ENCODE assay signal across 17 cellular contexts in the genomic region with DNA sequence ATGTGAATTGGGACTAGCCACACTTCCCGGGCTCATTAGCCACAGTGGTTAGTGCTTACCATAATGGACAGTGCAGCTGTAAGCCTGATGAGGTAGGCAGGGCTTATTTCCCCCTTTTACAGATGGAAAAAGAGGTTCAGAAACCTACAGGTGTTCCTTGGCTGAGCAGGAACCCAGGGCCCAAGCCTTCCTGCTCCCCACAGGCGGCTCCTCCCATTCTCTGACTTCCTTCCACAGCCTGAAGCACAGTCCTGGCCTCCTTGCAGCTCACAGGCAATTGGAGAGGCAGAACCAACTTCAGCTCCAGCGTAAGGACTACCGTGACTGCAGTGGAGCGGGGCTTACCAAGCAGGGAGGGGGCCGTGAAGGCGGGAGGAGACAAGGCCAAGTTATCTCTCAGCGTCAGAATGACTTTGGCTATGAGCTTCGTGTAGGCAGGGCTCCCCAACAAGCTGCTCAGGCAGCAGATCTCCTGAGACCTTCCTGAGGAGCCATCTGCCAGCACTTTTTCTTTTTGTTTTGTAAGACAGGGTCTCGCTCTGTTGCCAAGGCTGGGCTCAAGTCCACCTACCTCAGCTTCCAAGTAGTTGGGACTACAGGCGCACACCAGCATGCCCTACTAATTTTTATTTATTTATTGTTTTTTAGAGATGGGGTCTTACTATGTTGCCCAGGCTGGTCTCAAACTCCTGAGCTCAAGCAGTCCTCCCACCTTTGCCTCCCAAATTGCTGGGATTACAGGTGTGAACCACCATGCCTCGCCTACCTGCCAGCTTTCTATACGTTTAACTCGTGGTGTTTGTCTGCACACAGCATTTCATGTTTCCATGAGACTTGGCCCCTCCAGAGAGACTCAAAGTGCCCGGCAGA. TPM values are rescaled to one million over a fixed set of nuclear protein-coding genes. Genes with fewer than 3 reads are reported as not detected.
A peak's percentile ranks its signal among the peaks of the same experiment; 100 is the strongest.
DNase-seq lines count a peak whose midpoint lies in the region; ATAC-seq and TF ChIP-seq lines count a peak whose summit lies in the region.
"Had no signal": no experiment of that assay in that cellular context is flagged by ENCODE, and none has a peak within 500 bp of the region (broad histone marks: within the 10 kb centered on the region; RNA-seq: fewer than 3 reads in every experiment).

No MANE protein-coding gene starts in this region.

- ATAC-seq in activated CD4-positive, alpha-beta T cell treated with anti-CD3 and anti-CD28 coated beads for 36 hours = no peak
- ATAC-seq in stimulated activated memory B cell treated with anti-CD40 and anti-IgM and Interleukin-4, amounts not matched to agents 10 μg/mL and 1 μg/mL and 100 μg/mL, for 72 hours = peak; percentile 61
- ATAC-seq: gastrocnemius medialis had no signal

- POLR2A ChIA-PET in activated CD4-positive, alpha-beta T cell treated with anti-CD3 and anti-CD28 coated beads for 36 hours (lab: Charles Lee) = no interaction called here

- no peak overlapping the region for H3K27ac Mint-ChIP-seq in activated CD4-positive, alpha-beta T cell treated with anti-CD3 and anti-CD28 coated beads, Interleukin-2, amount 10 ng/mL, durations not matched to agents 24 days and 14 days
- H3K27ac Mint-ChIP-seq in activated CD4-positive, alpha-beta T cell treated with anti-CD3 and anti-CD28 coated beads for 36 hours = no peak overlapping the region
- H3K27ac Mint-ChIP-seq in stimulated activated memory B cell treated with anti-CD40 and anti-IgM and Interleukin-4, amounts not matched to agents 10 μg/mL and 1 μg/mL and 100 μg/mL, for 72 hours = no peak overlapping the region
- H3K27ac Mint-ChIP-seq: endodermal cell had no signal

- H3K4me1 Mint-ChIP-seq in activated CD4-positive, alpha-beta T cell treated with anti-CD3 and anti-CD28 coated beads, Interleukin-2, amount 10 ng/mL, durations not matched to agents 24 days and 14 days = peaks cover 29% of the 10 kb centered on the region
- H3K4me1 Mint-ChIP-seq in activated CD4-positive, alpha-beta T cell treated with anti-CD3 and anti-CD28 coated beads for 36 hours = peaks cover 15% of the 10 kb centered on the region
- peaks cover 37% of the 10 kb centered on the region for H3K4me1 Mint-ChIP-seq in stimulated activated memory B cell treated with anti-CD40 and anti-IgM and Interleukin-4, amounts not matched to agents 10 μg/mL and 1 μg/mL and 100 μg/mL, for 72 hours

- no peak overlapping the region for H3K4me3 ChIP-seq in astrocyte of the cerebellum (ENCODE audit: low read depth, low read length)
- H3K4me3 ChIP-seq: gastrocnemius medialis had no signal

- in situ Hi-C loops in astrocyte of the cerebellum (cut with HindIII; ENCODE audit: low sequenced_read_pairs) = loop anchor here (5.0 kb wide), 1 partner anchor 79 kb away; no protein-coding TSS in a partner anchor

- CTCF ChIA-PET in activated CD4-positive, alpha-beta T cell treated with anti-CD3 and anti-CD28 coated beads for 36 hours (lab: Charles Lee) = interaction anchor here (0.6 to 2.4 kb wide), 7 partner anchors 11 to 87 kb away, joined by 4 to 11 read pairs (median 5); no protein-coding TSS in a partner anchor

- no peaks in the 10 kb centered on the region for H3K9me3 Mint-ChIP-seq in activated CD4-positive, alpha-beta T cell treated with anti-CD3 and anti-CD28 coated beads, Interleukin-2, amount 10 ng/mL, durations not matched to agents 24 days and 14 days
- no peaks in the 10 kb centered on the region for H3K9me3 Mint-ChIP-seq in activated CD4-positive, alpha-beta T cell treated with anti-CD3 and anti-CD28 coated beads for 36 hours (ENCODE audit: low read depth)
- H3K9me3 Mint-ChIP-seq in stimulated activated memory B cell treated with anti-CD40 and anti-IgM and Interleukin-4, amounts not matched to agents 10 μg/mL and 1 μg/mL and 100 μg/mL, for 72 hours = no peaks in the 10 kb centered on the region
- H3K9me3 Mint-ChIP-seq: endodermal cell had no signal

- no peak for TF ChIP-seq CTCF in astrocyte of the cerebellum (IDR thresholded peaks at IDR 0.05; ENCODE audit: low read depth, low read length, missing control alignments)

- intact Hi-C loops in activated CD4-positive, alpha-beta T cell treated with anti-CD3 and anti-CD28 coated beads, Interleukin-2, amount 10 ng/mL, durations not matched to agents 24 days and 14 days (cut with micrococcal nuclease) = no loop called here
- intact Hi-C loops in activated CD4-positive, alpha-beta T cell treated with anti-CD3 and anti-CD28 coated beads for 36 hours (cut with DNase I, micrococcal nuclease) = no loop called here

- peak; percentile 68 for DNase-seq in activated CD4-positive, alpha-beta T cell treated with anti-CD3 and anti-CD28 coated beads, Interleukin-2, amount 10 ng/mL, durations not matched to agents 24 days and 14 days
- DNase-seq in activated CD4-positive, alpha-beta T cell treated with anti-CD3 and anti-CD28 coated beads for 36 hours = no peak
- DNase-seq in MV-4-11 (lab: John Stamatoyannopoulos, UW) (peak; percentile 88), astrocyte of the cerebellum (ENCODE audit: low read depth) (peak; percentile 19), NCI-H1930 (lab: John Stamatoyannopoulos, UW) (no peak), NCI-H187 treated with DMSO at 0.1 percent for 48 hours (lab: John Stamatoyannopoulos, UW) (no peak), DMS79 (lab: John Stamatoyannopoulos, UW) (no peak)
- DNase-seq: activated CD4-positive, alpha-beta T cell treated with anti-CD3 and anti-CD28 coated beads for 48 hours; caudate nucleus; COR-L47; endodermal cell; gastrocnemius medialis; HCEC 1CT; NCI-H1048; occipital lobe; stimulated activated naive CD4-positive, alpha-beta T cell treated with Interleukin-2 at 50 U/mL for 16 hours had no signal

- no peaks in the 10 kb centered on the region for H3K27me3 Mint-ChIP-seq in activated CD4-positive, alpha-beta T cell treated with anti-CD3 and anti-CD28 coated beads, Interleukin-2, amount 10 ng/mL, durations not matched to agents 24 days and 14 days
- H3K27me3 Mint-ChIP-seq in activated CD4-positive, alpha-beta T cell treated with anti-CD3 and anti-CD28 coated beads for 36 hours = no peaks in the 10 kb centered on the region
- H3K27me3 Mint-ChIP-seq in stimulated activated memory B cell treated with anti-CD40 and anti-IgM and Interleukin-4, amounts not matched to agents 10 μg/mL and 1 μg/mL and 100 μg/mL, for 72 hours = no peaks in the 10 kb centered on the region

- no peak overlapping the region for H3K4me3 Mint-ChIP-seq in activated CD4-positive, alpha-beta T cell treated with anti-CD3 and anti-CD28 coated beads, Interleukin-2, amount 10 ng/mL, durations not matched to agents 24 days and 14 days
- no peak overlapping the region for H3K4me3 Mint-ChIP-seq in activated CD4-positive, alpha-beta T cell treated with anti-CD3 and anti-CD28 coated beads for 36 hours
- H3K4me3 Mint-ChIP-seq in stimulated activated memory B cell treated with anti-CD40 and anti-IgM and Interleukin-4, amounts not matched to agents 10 μg/mL and 1 μg/mL and 100 μg/mL, for 72 hours = no peak overlapping the region
- H3K4me3 Mint-ChIP-seq: endodermal cell had no signal

- H3K36me3 Mint-ChIP-seq in activated CD4-positive, alpha-beta T cell treated with anti-CD3 and anti-CD28 coated beads, Interleukin-2, amount 10 ng/mL, durations not matched to agents 24 days and 14 days (ENCODE audit: low read depth) = no peaks in the 10 kb centered on the region
- H3K36me3 Mint-ChIP-seq in activated CD4-positive, alpha-beta T cell treated with anti-CD3 and anti-CD28 coated beads for 36 hours (ENCODE audit: low read depth) = no peaks in the 10 kb centered on the region
- no peaks in the 10 kb centered on the region for H3K36me3 Mint-ChIP-seq in stimulated activated memory B cell treated with anti-CD40 and anti-IgM and Interleukin-4, amounts not matched to agents 10 μg/mL and 1 μg/mL and 100 μg/mL, for 72 hours

RNA-seq across cellular contexts. Expression of gene NT5DC4, which starts 34.2 kb away (rescaled TPM):
- 0.24 TPM in 1 of 2 replicates, not detected in the other for total RNA-seq in activated CD4-positive, alpha-beta T cell treated with anti-CD3 and anti-CD28 coated beads, Interleukin-2, amount 10 ng/mL, durations not matched to agents 24 days and 14 days
- not detected for total RNA-seq in activated CD4-positive, alpha-beta T cell treated with anti-CD3 and anti-CD28 coated beads for 36 hours
- total RNA-seq: endodermal cell, gastrocnemius medialis, occipital lobe had no signal

RNA-seq across cellular contexts. Expression of gene SLC20A1, which starts 40.8 kb away (rescaled TPM):
- 180 and 182 TPM in 2 replicates for total RNA-seq in activated CD4-positive, alpha-beta T cell treated with anti-CD3 and anti-CD28 coated beads, Interleukin-2, amount 10 ng/mL, durations not matched to agents 24 days and 14 days
- 10 to 100 TPM; 69.3 to 69.6 TPM for total RNA-seq in activated CD4-positive, alpha-beta T cell treated with anti-CD3 and anti-CD28 coated beads for 36 hours

Comparison
In these comparisons a context has a peak if more than half of its experiments do, and no peak if none do; other contexts are left out.
1. DNase-seq: peak in activated CD4-positive, alpha-beta T cell treated with anti-CD3 and anti-CD28 coated beads, Interleukin-2, amount 10 ng/mL, durations not matched to agents 24 days and 14 days (single experiment), MV-4-11 (single experiment) and astrocyte of the cerebellum (single experiment); none in activated CD4-positive, alpha-beta T cell treated with anti-CD3 and anti-CD28 coated beads for 36 hours (single experiment), NCI-H1930 (0 of 2), NCI-H187 treated with DMSO at 0.1 percent for 48 hours (single experiment) and DMS79 (single experiment).